In the genomic region with DNA sequence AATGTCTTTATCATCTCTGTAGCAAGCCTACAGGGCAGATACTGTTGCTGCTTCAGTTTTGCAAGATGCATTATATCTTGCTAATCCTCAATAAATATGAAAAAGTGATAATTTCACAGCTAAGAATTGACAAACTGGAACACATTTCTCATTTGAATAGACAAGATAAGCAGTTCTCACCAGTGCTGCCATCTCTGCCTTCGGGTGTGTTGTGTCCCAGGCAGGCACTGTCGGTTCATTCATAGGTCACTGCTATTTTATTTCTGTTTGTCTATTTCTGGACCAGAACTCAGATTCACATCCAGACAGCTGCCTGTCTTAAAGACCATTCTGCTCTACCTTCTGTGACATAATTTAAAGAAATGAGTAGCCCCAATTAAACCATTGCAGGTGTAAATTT, we compare ENCODE assay signal across 14 cellular contexts.
"Had no signal": no experiment of that assay in that cellular context is flagged by ENCODE, and none has a peak within 500 bp of the region (broad histone marks: within the 10 kb centered on the region; RNA-seq: fewer than 3 reads in every experiment).

No MANE protein-coding gene starts in this region.

- H3K9ac ChIP-seq: parathyroid adenoma had no signal

- H3K27me3 ChIP-seq: sigmoid colon, tibial artery had no signal

- DNase-seq: activated CD4-positive, alpha-beta memory T cell treated with anti-CD3 and anti-CD28 coated beads for 36 hours; activated CD4-positive, alpha-beta T cell treated with anti-CD3 and anti-CD28 coated beads for 48 hours; activated effector memory CD4-positive, alpha-beta T cell treated with Interleukin-2 at 50 U/mL for 16 hours; activated naive CD4-positive, alpha-beta T cell treated with anti-CD3 and anti-CD28 coated beads, Interleukin-2, amount 10 ng/mL, durations not matched to agents 7 days and 5 days; activated T-cell treated with anti-CD3 and anti-CD28 coated beads, Interleukin-2, amount 50 U/mL, for 72 hours; effector CD4-positive, alpha-beta T cell; erythroblast; foreskin fibroblast; immature natural killer cell; sigmoid colon; stimulated activated naive CD8-positive, alpha-beta T cell treated with anti-CD3 and anti-CD28 coated beads, Interleukin-15, amount 100 ng/mL, for 72 hours; tibial artery had no signal

- ATAC-seq: activated T-cell treated with anti-CD3 and anti-CD28 coated beads, Interleukin-2, amount 50 U/mL, for 72 hours; stimulated activated effector memory CD8-positive, alpha-beta T cell treated with anti-CD3 and anti-CD28 coated beads, Interleukin-12 subunit alpha, Interleukin-12 subunit beta, amount 100 ng/mL, for 72 hours; stimulated activated naive CD8-positive, alpha-beta T cell treated with anti-CD3 and anti-CD28 coated beads, Interleukin-15, amount 100 ng/mL, for 72 hours had no signal

- H3K4me3 ChIP-seq: sigmoid colon, tibial artery had no signal

- H3K36me3 ChIP-seq: sigmoid colon, tibial artery had no signal

- H3K9me3 ChIP-seq: sigmoid colon, tibial artery had no signal

- H2AFZ ChIP-seq: parathyroid adenoma had no signal

- H3K27ac ChIP-seq: parathyroid adenoma, sigmoid colon, tibial artery had no signal

- H3K79me2 ChIP-seq: parathyroid adenoma had no signal

- H3K4me1 ChIP-seq: parathyroid adenoma, sigmoid colon, tibial artery had no signal
